In genomic region chr1:60859111-60859510, GRCh38 we compare ENCODE assay signal across 27 cellular contexts.
"Had no signal": no experiment of that assay in that cellular context is flagged by ENCODE, and none has a peak within 500 bp of the region (broad histone marks: within the 10 kb centered on the region; RNA-seq: fewer than 3 reads in every experiment).

No MANE protein-coding gene starts in this region.

- H3K4me1 ChIP-seq: psoas muscle, stomach, thyroid gland, upper lobe of left lung, vagina had no signal

- H3K9me3 ChIP-seq: ovary, psoas muscle, spleen, stomach, thoracic aorta, thyroid gland, tibial nerve, upper lobe of left lung, vagina had no signal

- H3K4me2 ChIP-seq: neural progenitor cell, smooth muscle cell had no signal

- H3K36me3 ChIP-seq: neural progenitor cell, ovary, spleen, stomach, thoracic aorta, thyroid gland, tibial nerve, upper lobe of left lung, vagina had no signal

- H3K36me3 Mint-ChIP-seq: natural killer cell; neural progenitor cell; stimulated activated effector memory CD8-positive, alpha-beta T cell treated with anti-CD3 and anti-CD28 coated beads, Interleukin-12 subunit alpha, Interleukin-12 subunit beta, amount 100 ng/mL, for 72 hours; stimulated activated naive B cell treated with anti-CD40 and anti-IgM and Interleukin-4, amounts not matched to agents 10 μg/mL and 1 μg/mL and 100 μg/mL, for 72 hours had no signal

- H3K4me1 Mint-ChIP-seq: natural killer cell; stimulated activated effector memory CD8-positive, alpha-beta T cell treated with anti-CD3 and anti-CD28 coated beads, Interleukin-12 subunit alpha, Interleukin-12 subunit beta, amount 100 ng/mL, for 72 hours; stimulated activated naive B cell treated with anti-CD40 and anti-IgM and Interleukin-4, amounts not matched to agents 10 μg/mL and 1 μg/mL and 100 μg/mL, for 72 hours had no signal

- H3K79me2 ChIP-seq: parathyroid adenoma had no signal

- FAIRE-seq: urothelium cell line had no signal

- H3K4me3 ChIP-seq: neural progenitor cell, ovary, psoas muscle, skin epidermis, smooth muscle cell, spleen, stomach, thoracic aorta, thyroid gland, tibial nerve, upper lobe of left lung, vagina had no signal

- H3K9ac ChIP-seq: neural progenitor cell, parathyroid adenoma had no signal

- H3K27me3 ChIP-seq: neural progenitor cell, ovary, spleen, stomach, thyroid gland, tibial nerve, upper lobe of left lung, vagina had no signal

- H3K27ac ChIP-seq: neural progenitor cell, ovary, parathyroid adenoma, psoas muscle, skin epidermis, spleen, stomach, thoracic aorta, thyroid gland, upper lobe of left lung, vagina had no signal

- H3K27me3 Mint-ChIP-seq: stimulated activated naive B cell treated with anti-CD40 and anti-IgM and Interleukin-4, amounts not matched to agents 10 μg/mL and 1 μg/mL and 100 μg/mL, for 72 hours had no signal

- ATAC-seq: natural killer cell; stimulated activated effector memory CD8-positive, alpha-beta T cell treated with anti-CD3 and anti-CD28 coated beads, Interleukin-12 subunit alpha, Interleukin-12 subunit beta, amount 100 ng/mL, for 72 hours; stimulated activated naive B cell treated with anti-CD40 and anti-IgM and Interleukin-4, amounts not matched to agents 10 μg/mL and 1 μg/mL and 100 μg/mL, for 72 hours had no signal

- H3K4me3 Mint-ChIP-seq: natural killer cell; nephron; neural progenitor cell; stimulated activated effector memory CD8-positive, alpha-beta T cell treated with anti-CD3 and anti-CD28 coated beads, Interleukin-12 subunit alpha, Interleukin-12 subunit beta, amount 100 ng/mL, for 72 hours; stimulated activated naive B cell treated with anti-CD40 and anti-IgM and Interleukin-4, amounts not matched to agents 10 μg/mL and 1 μg/mL and 100 μg/mL, for 72 hours; stimulated activated naive CD8-positive, alpha-beta T cell treated with anti-CD3 and anti-CD28 coated beads, Interleukin-15, Interleukin-2, amounts not matched to agents 100 ng/mL and 50 ng/mL, for 24 hours had no signal

- DNase-seq: natural killer cell; occipital lobe; ovary; psoas muscle; spleen; stimulated activated CD4-positive, alpha-beta T cell treated with anti-CD3 and anti-CD28 coated beads, Interleukin-12 subunit alpha, Interleukin-12 subunit beta, amount 100 ng/mL, for 4 hours; stimulated activated CD4-positive, alpha-beta T cell treated with anti-CD3 and anti-CD28 coated beads, Interleukin-1b, Interleukin-23, amount 100 ng/mL, for 48 hours; stimulated activated CD4-positive, alpha-beta T cell treated with anti-CD3 and anti-CD28 coated beads, Interleukin-2, amount 100 ng/mL, for 48 hours; stimulated activated CD4-positive, alpha-beta T cell treated with anti-CD3 and anti-CD28 coated beads, Interleukin-4, amount 100 ng/mL, for 24 hours; stimulated activated naive B cell treated with anti-CD40 and anti-IgM and Interleukin-4, amounts not matched to agents 10 μg/mL and 1 μg/mL and 100 μg/mL, for 72 hours; stimulated activated naive CD4-positive, alpha-beta T cell treated with Interleukin-2 at 50 U/mL for 16 hours; stomach; trophoblast cell; upper lobe of left lung had no signal

- H3K9me3 Mint-ChIP-seq: natural killer cell; nephron; neural progenitor cell; stimulated activated effector memory CD8-positive, alpha-beta T cell treated with anti-CD3 and anti-CD28 coated beads, Interleukin-12 subunit alpha, Interleukin-12 subunit beta, amount 100 ng/mL, for 72 hours; stimulated activated naive B cell treated with anti-CD40 and anti-IgM and Interleukin-4, amounts not matched to agents 10 μg/mL and 1 μg/mL and 100 μg/mL, for 72 hours; stimulated activated naive CD8-positive, alpha-beta T cell treated with anti-CD3 and anti-CD28 coated beads, Interleukin-15, Interleukin-2, amounts not matched to agents 100 ng/mL and 50 ng/mL, for 24 hours had no signal

- H2AFZ ChIP-seq: neural progenitor cell had no signal

- H3K27ac Mint-ChIP-seq: natural killer cell; neural progenitor cell; progenitor cell of endocrine pancreas; stimulated activated effector memory CD8-positive, alpha-beta T cell treated with anti-CD3 and anti-CD28 coated beads, Interleukin-12 subunit alpha, Interleukin-12 subunit beta, amount 100 ng/mL, for 72 hours; stimulated activated naive B cell treated with anti-CD40 and anti-IgM and Interleukin-4, amounts not matched to agents 10 μg/mL and 1 μg/mL and 100 μg/mL, for 72 hours; stimulated activated naive CD8-positive, alpha-beta T cell treated with anti-CD3 and anti-CD28 coated beads, Interleukin-15, Interleukin-2, amounts not matched to agents 100 ng/mL and 50 ng/mL, for 24 hours had no signal
